Comparison of ENCODE assay signal across 10 cellular contexts in the genomic region with DNA sequence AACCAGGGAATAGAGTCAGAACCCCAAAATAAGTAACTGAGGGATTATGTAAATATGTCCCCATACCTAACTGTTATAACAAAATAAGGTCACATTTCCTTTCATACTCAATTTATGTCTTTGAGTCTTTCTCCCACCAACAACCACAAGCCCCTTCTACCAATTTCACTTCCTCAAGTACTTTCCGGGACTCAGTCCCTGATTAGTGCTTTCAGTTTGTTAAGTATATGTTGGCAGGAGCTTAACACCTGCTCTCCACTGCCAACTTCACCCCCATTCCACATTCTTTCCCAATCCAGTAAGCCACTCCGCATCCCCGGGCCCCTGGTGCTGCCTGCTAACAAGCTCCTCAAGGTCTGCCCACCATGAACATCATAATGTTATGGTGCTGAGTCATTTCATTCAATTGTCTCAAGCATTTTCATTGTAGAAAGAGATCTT.
DNase-seq lines count a peak whose midpoint lies in the region; ATAC-seq, FAIRE-seq and TF ChIP-seq lines count a peak whose summit lies in the region.
"Had no signal": no experiment of that assay in that cellular context is flagged by ENCODE, and none has a peak within 500 bp of the region (broad histone marks: within the 10 kb centered on the region; RNA-seq: fewer than 3 reads in every experiment).

No MANE protein-coding gene starts in this region.

- in situ Hi-C loops in gastrocnemius medialis (cut with MboI; ENCODE audit: low sequenced_read_pairs in 4 of 4), result no loop called here

- ATAC-seq in GM21367 (IDR thresholded peaks at IDR 0.05; ENCODE audit: unreplicated experiment), result peak; percentile 99
- peak; percentile 98 for ATAC-seq in HG03175 (IDR thresholded peaks at IDR 0.05; ENCODE audit: unreplicated experiment)
- ATAC-seq in WTC11, result peak; percentile 24; the same call in 1 of the 2 replicates
- no peak for ATAC-seq in gastrocnemius medialis

- no peaks in the 10 kb centered on the region for H3K79me2 ChIP-seq in SK-N-SH (ENCODE audit: insufficient read depth)

- H3K9me3 Mint-ChIP-seq in WTC11, result peaks cover 46% of the 10 kb centered on the region

- CTCF ChIA-PET in WTC11 (lab: Charles Lee), result interaction anchor here (1.0 kb wide), 1 partner anchor 448 kb away, joined by 4 read pairs; no protein-coding TSS in a partner anchor
- CTCF ChIA-PET in SK-N-SH (lab: Yijun Ruan, JAX), result no interaction called here

- no peak overlapping the region for H2AFZ ChIP-seq in SK-N-SH (ENCODE audit: low read depth)

- no peak for TF ChIP-seq CTCF in WTC11 (IDR thresholded peaks at IDR 0.05)
- TF ChIP-seq CTCF in gastrocnemius medialis (IDR thresholded peaks at IDR 0.05 in 4 of 5, conservative IDR thresholded peaks at IDR 0.05 in 1 of 5), result no peak
- no peak for TF ChIP-seq CTCF in SK-N-SH (IDR thresholded peaks at IDR 0.05)

- H3K36me3 Mint-ChIP-seq in WTC11, result peaks cover 24% of the 10 kb centered on the region

- no peaks in the 10 kb centered on the region for H3F3A ChIP-seq in SK-N-SH (replicated peaks; ENCODE audit: insufficient read depth)

- TF ChIP-seq POLR2A in GM12892 (IDR thresholded peaks at IDR 0.05; ENCODE audit: low read depth, low read length) (no peak), gastrocnemius medialis (IDR thresholded peaks at IDR 0.05) (no peak)

- no peaks in the 10 kb centered on the region for H3K4me1 ChIP-seq in gastrocnemius medialis
- H3K4me1 ChIP-seq in SK-N-SH (ENCODE audit: control insufficient read depth in 1 of 2, insufficient read depth in 2 of 2, low read depth in 1 of 2, low read length in 1 of 2), result no peaks in the 10 kb centered on the region

- H3K9me3 ChIP-seq in gastrocnemius medialis (no peaks in the 10 kb centered on the region), SK-N-SH (0 out of 2 replicates have a peak, but pooled peaks cover 4% of the 10 kb centered on the region)

- WGBS in SK-N-SH (ENCODE audit: low lambda C conversion rate), result 79% methylated on average over 3 of the region's 3 CpGs

- no peak overlapping the region for H3K27ac ChIP-seq in gastrocnemius medialis
- no peak overlapping the region for H3K27ac ChIP-seq in SK-N-SH (ENCODE audit: low read depth in 2 of 2, low read length in 1 of 2)

- H3K36me3 ChIP-seq in gastrocnemius medialis (no peaks in the 10 kb centered on the region), SK-N-SH (replicated peaks in 1 of 2; ENCODE audit: control insufficient read depth in 1 of 2, insufficient read depth in 2 of 2, low read length in 1 of 2) (peaks cover 0 to 14% of the 10 kb centered on the region in 2 experiments)

- DNase-seq in GM12892 (ENCODE audit: insufficient read length), result peak; percentile 13
- DNase-seq in WTC11 (ENCODE audit: low spot score), result no peak
- no peak for DNase-seq in gastrocnemius medialis
- DNase-seq in glomerular visceral epithelial cell (ENCODE audit: extremely low spot score), result no peak
- DNase-seq in mucosa of gallbladder (ENCODE audit: low spot score), result no peak
- no peak for DNase-seq in SK-N-SH
- DNase-seq: activated T-cell treated with anti-CD3 and anti-CD28 coated beads, Interleukin-2, amount 50 U/mL, for 24 hours; stimulated activated naive CD4-positive, alpha-beta T cell had no signal

- no peak overlapping the region for H3K9ac ChIP-seq in SK-N-SH

- no peak for TF ChIP-seq EP300 in SK-N-SH (IDR thresholded peaks at IDR 0.05; ENCODE audit: borderline replicate concordance in 1 of 2, low read depth in 1 of 2, low read length in 1 of 2)

- H4K20me1 ChIP-seq in SK-N-SH (ENCODE audit: insufficient read depth), result no peaks in the 10 kb centered on the region

- no peak overlapping the region for H3K4me3 Mint-ChIP-seq in WTC11
- H3K4me3 Mint-ChIP-seq: activated T-cell treated with anti-CD3 and anti-CD28 coated beads, Interleukin-2, amount 50 U/mL, for 24 hours had no signal

- H3K27me3 ChIP-seq in gastrocnemius medialis, result no peaks in the 10 kb centered on the region
- no peaks in the 10 kb centered on the region for H3K27me3 ChIP-seq in SK-N-SH (ENCODE audit: insufficient read depth)

- no peak overlapping the region for H3K27ac Mint-ChIP-seq in WTC11
- H3K27ac Mint-ChIP-seq: activated T-cell treated with anti-CD3 and anti-CD28 coated beads, Interleukin-2, amount 50 U/mL, for 24 hours had no signal

- no peaks in the 10 kb centered on the region for H3K9me2 ChIP-seq in SK-N-SH

- peak; percentile 85 for FAIRE-seq in GM12892 (lab: Jason Lieb, UNC)

- intact Hi-C loops in gastrocnemius medialis (cut with DNase I; ENCODE audit: low total_unique reads), result no loop called here

- H3K4me1 Mint-ChIP-seq in WTC11, result peaks cover 27% of the 10 kb centered on the region

- H3K4me3 ChIP-seq in gastrocnemius medialis, result no peak overlapping the region
- no peak overlapping the region for H3K4me3 ChIP-seq in SK-N-SH (ENCODE audit: low read depth in 2 of 2, low read length in 1 of 2)

- no peak overlapping the region for H3K4me2 ChIP-seq in SK-N-SH

- POLR2A ChIA-PET in WTC11 (lab: Charles Lee) (no interaction called here), SK-N-SH (lab: Yijun Ruan, JAX) (no interaction called here)

- no peaks in the 10 kb centered on the region for H3K27me3 Mint-ChIP-seq in WTC11 (ENCODE audit: low read depth)
- H3K27me3 Mint-ChIP-seq: activated T-cell treated with anti-CD3 and anti-CD28 coated beads, Interleukin-2, amount 50 U/mL, for 24 hours had no signal

- TF ChIP-seq RAD21 in SK-N-SH (IDR thresholded peaks at IDR 0.05; ENCODE audit: low read length), result no peak

TF ChIP-seq in WTC11, 78 proteins besides CTCF, POLR2A, EP300 and RAD21 (continues in another document):
- TF ChIP-seq, protein P1, sequence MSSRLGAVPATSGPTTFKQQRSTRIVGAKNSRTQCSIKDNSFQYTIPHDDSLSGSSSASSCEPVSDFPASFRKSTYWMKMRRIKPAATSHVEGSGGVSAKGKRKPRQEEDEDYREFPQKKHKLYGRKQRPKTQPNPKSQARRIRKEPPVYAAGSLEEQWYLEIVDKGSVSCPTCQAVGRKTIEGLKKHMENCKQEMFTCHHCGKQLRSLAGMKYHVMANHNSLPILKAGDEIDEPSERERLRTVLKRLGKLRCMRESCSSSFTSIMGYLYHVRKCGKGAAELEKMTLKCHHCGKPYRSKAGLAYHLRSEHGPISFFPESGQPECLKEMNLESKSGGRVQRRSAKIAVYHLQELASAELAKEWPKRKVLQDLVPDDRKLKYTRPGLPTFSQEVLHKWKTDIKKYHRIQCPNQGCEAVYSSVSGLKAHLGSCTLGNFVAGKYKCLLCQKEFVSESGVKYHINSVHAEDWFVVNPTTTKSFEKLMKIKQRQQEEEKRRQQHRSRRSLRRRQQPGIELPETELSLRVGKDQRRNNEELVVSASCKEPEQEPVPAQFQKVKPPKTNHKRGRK (CRISPR knock-in tag; IDR thresholded peaks at IDR 0.05; ENCODE audit: borderline replicate concordance), result no peak
- no peak for TF ChIP-seq FOXK1 (CRISPR knock-in tag; IDR thresholded peaks at IDR 0.05)

TF ChIP-seq in SK-N-SH, 30 proteins besides CTCF, POLR2A, EP300 and RAD21 (continues in another document):
- no peak for TF ChIP-seq POLR2AphosphoS5 (IDR thresholded peaks at IDR 0.05; ENCODE audit: low read depth, low read length)
- no peak for TF ChIP-seq RFX5 (IDR thresholded peaks at IDR 0.05; ENCODE audit: low read length)
- TF ChIP-seq SMC3 (IDR thresholded peaks at IDR 0.05; ENCODE audit: low read depth, low read length), result no peak
- TF ChIP-seq TAF1 (IDR thresholded peaks at IDR 0.05; ENCODE audit: borderline replicate concordance, low read depth, low read length), result no peak
- TF ChIP-seq YY1 (IDR thresholded peaks at IDR 0.05; ENCODE audit: low read depth), result no peak
- no peak for TF ChIP-seq GATA2 (CRISPR knock-in tag; IDR thresholded peaks at IDR 0.05)
- TF ChIP-seq JUND (IDR thresholded peaks at IDR 0.05), result no peak
- TF ChIP-seq, protein P2, sequence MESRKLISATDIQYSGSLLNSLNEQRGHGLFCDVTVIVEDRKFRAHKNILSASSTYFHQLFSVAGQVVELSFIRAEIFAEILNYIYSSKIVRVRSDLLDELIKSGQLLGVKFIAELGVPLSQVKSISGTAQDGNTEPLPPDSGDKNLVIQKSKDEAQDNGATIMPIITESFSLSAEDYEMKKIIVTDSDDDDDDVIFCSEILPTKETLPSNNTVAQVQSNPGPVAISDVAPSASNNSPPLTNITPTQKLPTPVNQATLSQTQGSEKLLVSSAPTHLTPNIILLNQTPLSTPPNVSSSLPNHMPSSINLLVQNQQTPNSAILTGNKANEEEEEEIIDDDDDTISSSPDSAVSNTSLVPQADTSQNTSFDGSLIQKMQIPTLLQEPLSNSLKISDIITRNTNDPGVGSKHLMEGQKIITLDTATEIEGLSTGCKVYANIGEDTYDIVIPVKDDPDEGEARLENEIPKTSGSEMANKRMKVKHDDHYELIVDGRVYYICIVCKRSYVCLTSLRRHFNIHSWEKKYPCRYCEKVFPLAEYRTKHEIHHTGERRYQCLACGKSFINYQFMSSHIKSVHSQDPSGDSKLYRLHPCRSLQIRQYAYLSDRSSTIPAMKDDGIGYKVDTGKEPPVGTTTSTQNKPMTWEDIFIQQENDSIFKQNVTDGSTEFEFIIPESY (IDR thresholded peaks at IDR 0.05; ENCODE audit: borderline replicate concordance, low read depth), result no peak
- TF ChIP-seq, protein P3, sequence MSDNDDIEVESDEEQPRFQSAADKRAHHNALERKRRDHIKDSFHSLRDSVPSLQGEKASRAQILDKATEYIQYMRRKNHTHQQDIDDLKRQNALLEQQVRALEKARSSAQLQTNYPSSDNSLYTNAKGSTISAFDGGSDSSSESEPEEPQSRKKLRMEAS (IDR thresholded peaks at IDR 0.05; ENCODE audit: low read depth), result no peak
- TF ChIP-seq MXI1 (IDR thresholded peaks at IDR 0.05; ENCODE audit: low read depth, low read length), result no peak
- TF ChIP-seq ELF1 (IDR thresholded peaks at IDR 0.05), result no peak
- TF ChIP-seq FOXM1 (IDR thresholded peaks at IDR 0.05; ENCODE audit: low read depth), result no peak
- TF ChIP-seq RCOR1 (IDR thresholded peaks at IDR 0.05; ENCODE audit: low read length), result no peak
- TF ChIP-seq, protein P4, sequence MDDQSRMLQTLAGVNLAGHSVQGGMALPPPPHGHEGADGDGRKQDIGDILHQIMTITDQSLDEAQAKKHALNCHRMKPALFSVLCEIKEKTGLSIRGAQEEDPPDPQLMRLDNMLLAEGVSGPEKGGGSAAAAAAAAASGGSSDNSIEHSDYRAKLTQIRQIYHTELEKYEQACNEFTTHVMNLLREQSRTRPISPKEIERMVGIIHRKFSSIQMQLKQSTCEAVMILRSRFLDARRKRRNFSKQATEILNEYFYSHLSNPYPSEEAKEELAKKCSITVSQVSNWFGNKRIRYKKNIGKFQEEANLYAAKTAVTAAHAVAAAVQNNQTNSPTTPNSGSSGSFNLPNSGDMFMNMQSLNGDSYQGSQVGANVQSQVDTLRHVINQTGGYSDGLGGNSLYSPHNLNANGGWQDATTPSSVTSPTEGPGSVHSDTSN (IDR thresholded peaks at IDR 0.05), result no peak

Comparison
In these comparisons a context has a peak if more than half of its experiments do, and no peak if none do; other contexts are left out.
1. ATAC-seq: peak in GM21367 (single experiment), HG03175 (single experiment) and WTC11 (single experiment); none in gastrocnemius medialis (0 of 2).